In the genomic region with DNA sequence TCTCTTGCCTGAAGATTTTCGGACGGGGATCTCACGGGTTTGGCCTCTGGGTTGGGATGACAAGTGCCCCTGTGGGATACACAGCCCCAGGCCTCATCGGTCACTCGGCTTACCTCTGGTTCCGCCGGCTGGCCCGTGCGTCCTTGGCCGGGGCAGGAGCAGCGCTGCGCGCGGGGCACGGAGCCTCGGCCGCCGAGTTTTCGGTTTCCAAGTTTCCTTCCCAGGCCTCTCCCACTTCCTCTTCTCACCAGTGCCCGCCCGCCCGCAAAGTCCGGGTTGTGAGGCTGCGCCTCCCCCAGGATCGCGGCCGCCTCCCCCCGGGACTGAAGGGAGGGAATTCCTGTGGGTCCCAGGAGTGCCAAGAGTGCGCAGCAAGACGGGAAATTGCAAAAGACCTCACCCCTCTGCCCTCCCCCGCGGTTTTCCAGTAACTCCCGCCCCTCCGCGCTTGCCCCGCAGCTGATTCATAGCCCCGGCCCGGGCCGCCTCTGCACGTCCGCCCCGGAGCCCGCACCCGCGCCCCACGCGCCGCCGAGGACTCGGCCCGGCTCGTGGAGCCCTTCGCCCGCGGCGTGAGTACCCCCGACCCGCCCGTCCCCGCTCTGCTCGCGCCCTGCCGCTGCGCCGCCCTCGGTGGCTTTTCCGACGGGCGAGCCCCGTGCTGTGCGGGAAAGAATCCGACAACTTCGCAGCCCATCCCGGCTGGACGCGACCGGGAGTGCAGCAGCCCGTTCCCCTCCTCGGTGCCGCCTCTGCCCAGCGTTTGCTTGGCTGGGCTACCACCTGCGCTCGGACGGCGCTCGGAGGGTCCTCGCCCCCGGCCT, we compare ENCODE assay signal across 8 cellular contexts. TPM values are rescaled to one million over a fixed set of nuclear protein-coding genes. Genes with fewer than 3 reads are reported as not detected.
A peak's percentile ranks its signal among the peaks of the same experiment; 100 is the strongest.
DNase-seq lines count a peak whose midpoint lies in the region; ATAC-seq lines count a peak whose summit lies in the region.

A gene (plus strand): TSS at position 458 of the 824 bp plus-strand sequence. CDS start 23,033 bp downstream, outside the sequence.

- POLR2A ChIA-PET in T-cell (lab: Charles Lee) = no interaction called here

- peaks cover 1% of the 10 kb centered on the region for H3K36me3 Mint-ChIP-seq in activated CD4-positive, alpha-beta T cell treated with anti-CD3 and anti-CD28 coated beads, Interleukin-2, amount 10 ng/mL, durations not matched to agents 24 days and 14 days (ENCODE audit: low read depth)
- no peaks in the 10 kb centered on the region for H3K36me3 Mint-ChIP-seq in T-cell
- no peaks in the 10 kb centered on the region for H3K36me3 Mint-ChIP-seq in stimulated activated naive CD8-positive, alpha-beta T cell treated with anti-CD3 and anti-CD28 coated beads, Interleukin-15, Interleukin-2, amounts not matched to agents 100 ng/mL and 50 ng/mL, for 24 hours (ENCODE audit: low read depth)

- H3K9me3 Mint-ChIP-seq in activated CD4-positive, alpha-beta T cell treated with anti-CD3 and anti-CD28 coated beads, Interleukin-2, amount 10 ng/mL, durations not matched to agents 24 days and 14 days = peaks cover 2% of the 10 kb centered on the region
- H3K9me3 Mint-ChIP-seq in T-cell = peaks cover 0 to 3% (median 0%) of the 10 kb centered on the region in 3 donors
- peaks cover 5% of the 10 kb centered on the region for H3K9me3 Mint-ChIP-seq in stimulated activated naive CD8-positive, alpha-beta T cell treated with anti-CD3 and anti-CD28 coated beads, Interleukin-15, Interleukin-2, amounts not matched to agents 100 ng/mL and 50 ng/mL, for 24 hours

- ATAC-seq in T-cell (replicated peaks in 1 of 4) (peak in 1 of 4 experiments; percentile 20), HG02884 (IDR thresholded peaks at IDR 0.05; ENCODE audit: unreplicated experiment) (no peak)

- H4K8ac ChIP-seq in mesenchymal stem cell (ENCODE audit: low read length) = peak within 1 kb of the TSS; percentile 94

- peak within 1 kb of the TSS; percentile 98 to 100 for H3K18ac ChIP-seq in mesenchymal stem cell (ENCODE audit: low read depth in 1 of 2, low read length in 2 of 2)

- DNase-seq in activated CD4-positive, alpha-beta T cell treated with anti-CD3 and anti-CD28 coated beads, Interleukin-2, amount 10 ng/mL, durations not matched to agents 24 days and 14 days = peak; percentile 63
- DNase-seq in activated CD4-positive, alpha-beta T cell treated with anti-CD3 and anti-CD28 coated beads for 4 hours = no peak
- no peak for DNase-seq in T-cell
- peak; percentile 86 for DNase-seq in epidermal melanocyte (ENCODE audit: insufficient read length, low spot score)
- peak; percentile 99 for DNase-seq in mesenchymal stem cell
- DNase-seq in NCI-H510A treated with DMSO at 0.1 percent for 48 hours (lab: John Stamatoyannopoulos, UW) = no peak

- H3K36me3 ChIP-seq in mesenchymal stem cell (ENCODE audit: control insufficient read depth in 1 of 2, insufficient read depth in 2 of 2, low read depth in 1 of 2, low read length in 2 of 2) = peaks cover 3 to 53% of the 10 kb centered on the region in 2 experiments

- H2AK5ac ChIP-seq in mesenchymal stem cell (ENCODE audit: low read length, severe bottlenecking) = peak within 1 kb of the TSS; percentile 62

- peak within 1 kb of the TSS; percentile 100 for H4K91ac ChIP-seq in mesenchymal stem cell (ENCODE audit: low read length)

- peaks cover 13% of the 10 kb centered on the region for H3K4me1 Mint-ChIP-seq in activated CD4-positive, alpha-beta T cell treated with anti-CD3 and anti-CD28 coated beads, Interleukin-2, amount 10 ng/mL, durations not matched to agents 24 days and 14 days
- H3K4me1 Mint-ChIP-seq in T-cell = peaks cover 6 to 16% (median 12%) of the 10 kb centered on the region in 3 donors
- peaks cover 4% of the 10 kb centered on the region for H3K4me1 Mint-ChIP-seq in stimulated activated naive CD8-positive, alpha-beta T cell treated with anti-CD3 and anti-CD28 coated beads, Interleukin-15, Interleukin-2, amounts not matched to agents 100 ng/mL and 50 ng/mL, for 24 hours (ENCODE audit: low read depth)

- H3K4me3 ChIP-seq in mesenchymal stem cell (ENCODE audit: insufficient read depth in 1 of 2, low read depth in 1 of 2, low read length in 2 of 2) = peak within 1 kb of the TSS; percentile 88 to 94

- peak within 1 kb of the TSS; percentile 94 to 97 for H3K23ac ChIP-seq in mesenchymal stem cell (ENCODE audit: low read length in 2 of 2)

- CTCF ChIA-PET in T-cell (lab: Charles Lee) = no interaction called here

- H3K79me1 ChIP-seq in mesenchymal stem cell (replicated peaks; ENCODE audit: low read length, poor library complexity, severe bottlenecking) = peaks cover 19% of the 10 kb centered on the region

- peaks cover 60% of the 10 kb centered on the region for H3K27me3 Mint-ChIP-seq in activated CD4-positive, alpha-beta T cell treated with anti-CD3 and anti-CD28 coated beads, Interleukin-2, amount 10 ng/mL, durations not matched to agents 24 days and 14 days
- H3K27me3 Mint-ChIP-seq in T-cell = peaks cover 51 to 59% of the 10 kb centered on the region in 2 donors
- H3K27me3 Mint-ChIP-seq in stimulated activated naive CD8-positive, alpha-beta T cell treated with anti-CD3 and anti-CD28 coated beads, Interleukin-15, Interleukin-2, amounts not matched to agents 100 ng/mL and 50 ng/mL, for 24 hours = peaks cover 77% of the 10 kb centered on the region

- H3K27ac Mint-ChIP-seq in activated CD4-positive, alpha-beta T cell treated with anti-CD3 and anti-CD28 coated beads, Interleukin-2, amount 10 ng/mL, durations not matched to agents 24 days and 14 days = peak within 1 kb of the TSS; percentile 31
- H3K27ac Mint-ChIP-seq in T-cell = peak within 1 kb of the TSS in 1 of 2 donors; percentile 21
- no peak within 1 kb of the TSS for H3K27ac Mint-ChIP-seq in stimulated activated naive CD8-positive, alpha-beta T cell treated with anti-CD3 and anti-CD28 coated beads, Interleukin-15, Interleukin-2, amounts not matched to agents 100 ng/mL and 50 ng/mL, for 24 hours

- H3K27me3 ChIP-seq in mesenchymal stem cell (ENCODE audit: control insufficient read depth in 1 of 2, insufficient read depth in 1 of 2, low read length in 2 of 2) = no peaks in the 10 kb centered on the region

- peaks cover 9% of the 10 kb centered on the region for H3K4me1 ChIP-seq in mesenchymal stem cell (ENCODE audit: control insufficient read depth, insufficient read depth, low read depth, low read length)

- H3K4me3 Mint-ChIP-seq in activated CD4-positive, alpha-beta T cell treated with anti-CD3 and anti-CD28 coated beads, Interleukin-2, amount 10 ng/mL, durations not matched to agents 24 days and 14 days = peak within 1 kb of the TSS; percentile 79
- peak within 1 kb of the TSS; percentile 43 to 82 (median 51) for H3K4me3 Mint-ChIP-seq in T-cell
- H3K4me3 Mint-ChIP-seq in stimulated activated naive CD8-positive, alpha-beta T cell treated with anti-CD3 and anti-CD28 coated beads, Interleukin-15, Interleukin-2, amounts not matched to agents 100 ng/mL and 50 ng/mL, for 24 hours = peak within 1 kb of the TSS; percentile 72

- peak within 1 kb of the TSS; percentile 87 for H3K27ac ChIP-seq in mesenchymal stem cell (ENCODE audit: low read length, poor library complexity, severe bottlenecking)

- H2BK5ac ChIP-seq in mesenchymal stem cell (ENCODE audit: low read depth, low read length, poor library complexity, severe bottlenecking) = peak within 1 kb of the TSS; percentile 95

- H3K9ac ChIP-seq in mesenchymal stem cell (ENCODE audit: low read length) = peak within 1 kb of the TSS; percentile 97

- under 1% methylated on average over 82 of the region's 88 CpGs for WGBS in mesenchymal stem cell

- H2BK12ac ChIP-seq in mesenchymal stem cell (ENCODE audit: low read length in 2 of 2) = peak within 1 kb of the TSS; percentile 85 to 96

- peak within 1 kb of the TSS; percentile 98 for H3K4ac ChIP-seq in mesenchymal stem cell (ENCODE audit: low read depth in 1 of 2, low read length in 2 of 2)

- H3K4me2 ChIP-seq in mesenchymal stem cell (ENCODE audit: low read length, poor library complexity, severe bottlenecking) = peak within 1 kb of the TSS; percentile 72

- H2BK15ac ChIP-seq in mesenchymal stem cell (ENCODE audit: low read depth, poor library complexity, severe bottlenecking) = peak within 1 kb of the TSS; percentile 99

- H3K14ac ChIP-seq in mesenchymal stem cell (ENCODE audit: low read length in 2 of 2) = peak within 1 kb of the TSS; percentile 64 to 99

- H2AFZ ChIP-seq in mesenchymal stem cell (ENCODE audit: low read depth, low read length) = peak within 1 kb of the TSS; percentile 72

- peak within 1 kb of the TSS; percentile 99 for H2BK120ac ChIP-seq in mesenchymal stem cell (ENCODE audit: low read depth, low read length)

- intact Hi-C loops in activated CD4-positive, alpha-beta T cell treated with anti-CD3 and anti-CD28 coated beads, Interleukin-2, amount 10 ng/mL, durations not matched to agents 24 days and 14 days (cut with micrococcal nuclease) = no loop called here

- no peaks in the 10 kb centered on the region for H3K9me3 ChIP-seq in mesenchymal stem cell (ENCODE audit: control insufficient read depth, low read length)

RNA-seq across cellular contexts. Expression of the gene that starts here (rescaled TPM):
- not detected in 2 replicates for total RNA-seq in activated CD4-positive, alpha-beta T cell treated with anti-CD3 and anti-CD28 coated beads, Interleukin-2, amount 10 ng/mL, durations not matched to agents 24 days and 14 days
- under 1 TPM in 4 of 5 donors, not detected in 1; 0.08 to 0.26 (median 0.14) TPM for total RNA-seq in T-cell
- 139 TPM for polyA plus RNA-seq in mesenchymal stem cell (2013, experiment 1 of 2)
- 136 TPM for polyA plus RNA-seq in mesenchymal stem cell (2013, experiment 2 of 2)

Comparison
In these comparisons a context has a peak if more than half of its experiments do, and no peak if none do; other contexts are left out.
1. Peak in DNase-seq in activated CD4-positive, alpha-beta T cell treated with anti-CD3 and anti-CD28 coated beads, Interleukin-2, amount 10 ng/mL, durations not matched to agents 24 days and 14 days; RNA of the gene not detected or under 1 TPM.
2. DNase-seq: peak in epidermal melanocyte (single experiment) and mesenchymal stem cell (single experiment); none in activated CD4-positive, alpha-beta T cell treated with anti-CD3 and anti-CD28 coated beads for 4 hours (0 of 2), T-cell (0 of 34) and NCI-H510A treated with DMSO at 0.1 percent for 48 hours (single experiment).
3. Peak in every context shown above with its lines, with median percentiles within 50 percentile points of each other: H3K4me3 Mint-ChIP-seq.